ENCODE assay signal across 19 cellular contexts in genomic region chr7:33883566-33883965, GRCh38. TPM values are rescaled to one million over a fixed set of nuclear protein-coding genes. Genes with fewer than 3 reads are reported as not detected.
DNase-seq lines count a peak whose midpoint lies in the region; ATAC-seq, FAIRE-seq and TF ChIP-seq lines count a peak whose summit lies in the region.
"Had no signal": no experiment of that assay in that cellular context is flagged by ENCODE, and none has a peak within 500 bp of the region (broad histone marks: within the 10 kb centered on the region; RNA-seq: fewer than 3 reads in every experiment).

No MANE protein-coding gene starts in this region.

- H3K4me1 Mint-ChIP-seq in astrocyte (ENCODE audit: low read depth, unreplicated experiment) (peaks cover 24% of the 10 kb centered on the region), neural progenitor cell (peaks cover 11% of the 10 kb centered on the region)
- H3K4me1 Mint-ChIP-seq: B cell had no signal

- H3K36me3 ChIP-seq in astrocyte (ENCODE audit: insufficient read depth, low read length) (no peaks in the 10 kb centered on the region), neural progenitor cell (no peaks in the 10 kb centered on the region)

- peaks cover 22% of the 10 kb centered on the region for H3K4me1 ChIP-seq in astrocyte (ENCODE audit: insufficient read depth, low read length)
- H3K4me1 ChIP-seq in neural progenitor cell: peaks cover 16% of the 10 kb centered on the region

- H3K9me3 Mint-ChIP-seq in astrocyte (ENCODE audit: unreplicated experiment) (no peaks in the 10 kb centered on the region), neural progenitor cell (no peaks in the 10 kb centered on the region)
- H3K9me3 Mint-ChIP-seq: CD4-positive, alpha-beta T cell had no signal

- peak; percentile 47 for DNase-seq in NCI-H510A treated with DMSO at 0.1 percent for 48 hours (lab: John Stamatoyannopoulos, UW)
- DNase-seq in NCI-H510A (lab: John Stamatoyannopoulos, UW): no peak
- peak; percentile 70 for DNase-seq in NCI-H2029 treated with DMSO at 0.1 percent for 48 hours (lab: John Stamatoyannopoulos, UW)
- DNase-seq in astrocyte (ENCODE audit: low read depth): no peak
- DNase-seq in neural progenitor cell (ENCODE audit: low spot score): no peak
- no peak for DNase-seq in caudate nucleus (lab: John Stamatoyannopoulos, UW)
- DNase-seq: CD4-positive, alpha-beta T cell; H7; Karpas-422; NCI-H1417; NCI-H187 treated with DMSO at 0.1 percent for 48 hours; NCI-H2171 treated with DMSO at 0.1 percent for 48 hours; NCI-H526 treated with DMSO at 0.1 percent for 48 hours had no signal

- H3K4me2 ChIP-seq in astrocyte (ENCODE audit: low read length) (no peak overlapping the region), neural progenitor cell (no peak overlapping the region)

- TF ChIP-seq CTCF in astrocyte (IDR thresholded peaks at IDR 0.05; ENCODE audit: insufficient read depth, low read depth, low read length) (no peak), neural progenitor cell (IDR thresholded peaks at IDR 0.05) (no peak)

- H3K36me3 Mint-ChIP-seq in astrocyte (ENCODE audit: low read depth, unreplicated experiment): no peaks in the 10 kb centered on the region
- H3K36me3 Mint-ChIP-seq in neural progenitor cell: no peaks in the 10 kb centered on the region

- H4K20me1 ChIP-seq in astrocyte (ENCODE audit: insufficient read depth, low read length): no peaks in the 10 kb centered on the region
- H4K20me1 ChIP-seq in neural progenitor cell (ENCODE audit: low read depth): no peaks in the 10 kb centered on the region

- peaks cover 2% of the 10 kb centered on the region for H3K27me3 Mint-ChIP-seq in astrocyte (ENCODE audit: low read depth, unreplicated experiment)
- H3K27me3 Mint-ChIP-seq in neural progenitor cell (ENCODE audit: insufficient read depth, low read depth): peaks cover 4% of the 10 kb centered on the region

- H2AFZ ChIP-seq in astrocyte (ENCODE audit: low read depth, low read length) (no peak overlapping the region), neural progenitor cell (replicated peaks) (peak overlapping the region; percentile 37)

- H3K4me3 ChIP-seq in astrocyte (ENCODE audit: insufficient read depth, low read depth, low read length) (no peak overlapping the region), neural progenitor cell (no peak overlapping the region)

- no peak for ATAC-seq in HG03457 (IDR thresholded peaks at IDR 0.05; ENCODE audit: unreplicated experiment)
- ATAC-seq in GM19463 (IDR thresholded peaks at IDR 0.05; ENCODE audit: unreplicated experiment): no peak

- no peak overlapping the region for H3K27ac Mint-ChIP-seq in astrocyte (ENCODE audit: unreplicated experiment)
- H3K27ac Mint-ChIP-seq in neural progenitor cell: no peak overlapping the region
- H3K27ac Mint-ChIP-seq: B cell; CD4-positive, alpha-beta T cell had no signal

- H3K9ac ChIP-seq in astrocyte (ENCODE audit: low read length) (no peak overlapping the region), neural progenitor cell (no peak overlapping the region)

- no peak overlapping the region for H3K4me3 Mint-ChIP-seq in astrocyte (ENCODE audit: unreplicated experiment)
- H3K4me3 Mint-ChIP-seq in neural progenitor cell: no peak overlapping the region
- H3K4me3 Mint-ChIP-seq: B cell; CD4-positive, alpha-beta T cell had no signal

- no peaks in the 10 kb centered on the region for H3K27me3 ChIP-seq in astrocyte (ENCODE audit: insufficient read depth, low read length)
- no peaks in the 10 kb centered on the region for H3K27me3 ChIP-seq in neural progenitor cell

- H3K79me2 ChIP-seq in astrocyte (ENCODE audit: insufficient read depth, low read length) (no peaks in the 10 kb centered on the region), neural progenitor cell (ENCODE audit: low read depth) (no peaks in the 10 kb centered on the region)

- H3K27ac ChIP-seq in astrocyte (ENCODE audit: low read depth, low read length) (no peak overlapping the region), neural progenitor cell (no peak overlapping the region), caudate nucleus (ENCODE audit: low read depth, low read length) (no peak overlapping the region)
- H3K27ac ChIP-seq: 22Rv1, RWPE1 had no signal

- peaks cover 11% of the 10 kb centered on the region for H3F3A ChIP-seq in neural progenitor cell (ENCODE audit: low read depth)

- H3K9me3 ChIP-seq in astrocyte (ENCODE audit: insufficient read depth, low read depth, low read length) (no peaks in the 10 kb centered on the region), neural progenitor cell (ENCODE audit: low read depth) (no peaks in the 10 kb centered on the region)

- peak; percentile 26 for FAIRE-seq in astrocyte (lab: Jason Lieb, UNC)
- FAIRE-seq: GM12892 had no signal

RNA-seq across cellular contexts. Expression of gene BMPER, which starts 21.8 kb away (rescaled TPM):
- total RNA-seq in astrocyte (2.1 and 4.4 TPM in 2 replicates), neural progenitor cell (ENCODE audit: low replicate concordance) (0.74 and 1.2 TPM in 2 replicates)
- total RNA-seq: B cell; CD4-positive, alpha-beta T cell had no signal

Comparison
In these comparisons a context has a peak if more than half of its experiments do, and no peak if none do; other contexts are left out.
1. DNase-seq: peak in NCI-H510A treated with DMSO at 0.1 percent for 48 hours (single experiment) and NCI-H2029 treated with DMSO at 0.1 percent for 48 hours (single experiment); none in NCI-H510A (single experiment), astrocyte (single experiment), neural progenitor cell (single experiment) and caudate nucleus (0 of 61).